ENCODE assay signal across 8 cellular contexts in genomic region chr12:62793256-62794217, GRCh38.
A peak's percentile ranks its signal among the peaks of the same experiment; 100 is the strongest.
DNase-seq lines count a peak whose midpoint lies in the region; ATAC-seq and TF ChIP-seq lines count a peak whose summit lies in the region.

No MANE protein-coding gene starts in this region.

- H3K36me3 Mint-ChIP-seq in activated naive CD8-positive, alpha-beta T cell treated with anti-CD3 and anti-CD28 coated beads, Interleukin-2, amount 50 U/mL, for 24 hours (ENCODE audit: low read depth) = no peaks in the 10 kb centered on the region
- H3K36me3 Mint-ChIP-seq in progenitor cell of endocrine pancreas (ENCODE audit: insufficient read depth) = peaks cover 2% of the 10 kb centered on the region

- no peaks in the 10 kb centered on the region for H3K9me3 Mint-ChIP-seq in activated naive CD8-positive, alpha-beta T cell treated with anti-CD3 and anti-CD28 coated beads, Interleukin-2, amount 50 U/mL, for 24 hours
- H3K9me3 Mint-ChIP-seq in progenitor cell of endocrine pancreas (ENCODE audit: low read depth) = no peaks in the 10 kb centered on the region

- DNase-seq in DMS 273 treated with DMSO at 0.1 percent for 48 hours (lab: John Stamatoyannopoulos, UW) (peak; percentile 75), NCI-H1092 (lab: John Stamatoyannopoulos, UW) (peak; percentile 37), SKM-1 (lab: John Stamatoyannopoulos, UW; ENCODE audit: unreplicated experiment) (peak; percentile 5), cardiac muscle cell (ENCODE audit: low read depth in 1 of 2, low spot score in 1 of 2) (peak; percentile 77 to 94), progenitor cell of endocrine pancreas (ENCODE audit: low spot score, unreplicated experiment) (peak; percentile 66), vagina (ENCODE audit: extremely low spot score in 2 of 2) (no peak)
- DNase-seq in activated naive CD8-positive, alpha-beta T cell treated with anti-CD3 and anti-CD28 coated beads, Interleukin-2, amount 50 U/mL, for 24 hours = peak; percentile 78

- H3K4me3 ChIP-seq in cardiac muscle cell (no peak overlapping the region), vagina (no peak overlapping the region)

- TF ChIP-seq POLR2A in vagina (IDR thresholded peaks at IDR 0.05) = no peak

- no peak overlapping the region for H3K4me3 Mint-ChIP-seq in activated naive CD8-positive, alpha-beta T cell treated with anti-CD3 and anti-CD28 coated beads, Interleukin-2, amount 50 U/mL, for 24 hours
- H3K4me3 Mint-ChIP-seq in progenitor cell of endocrine pancreas (ENCODE audit: low read depth) = no peak overlapping the region

- H3K27me3 Mint-ChIP-seq in activated naive CD8-positive, alpha-beta T cell treated with anti-CD3 and anti-CD28 coated beads, Interleukin-2, amount 50 U/mL, for 24 hours = peaks cover 4% of the 10 kb centered on the region
- peaks cover 8% of the 10 kb centered on the region for H3K27me3 Mint-ChIP-seq in progenitor cell of endocrine pancreas

- H3K27me3 ChIP-seq in cardiac muscle cell = no peaks in the 10 kb centered on the region
- H3K27me3 ChIP-seq in vagina = no peaks in the 10 kb centered on the region

- H3K36me3 ChIP-seq in cardiac muscle cell (no peaks in the 10 kb centered on the region), vagina (no peaks in the 10 kb centered on the region)

- H3K27ac ChIP-seq in cardiac muscle cell (no peak overlapping the region), vagina (no peak overlapping the region)

- H3K4me1 ChIP-seq in cardiac muscle cell (ENCODE audit: low read depth) (peaks cover 9% of the 10 kb centered on the region), vagina (no peaks in the 10 kb centered on the region)

- intact Hi-C loops in vagina (cut with DNase I) = loop anchor here (5.0 to 10.0 kb wide), 3 partner anchors 191 to 359 kb away; no protein-coding TSS in a partner anchor

- peak; percentile 67 for ATAC-seq in GM21737 (IDR thresholded peaks at IDR 0.05; ENCODE audit: unreplicated experiment)
- no peak for ATAC-seq in activated naive CD8-positive, alpha-beta T cell treated with anti-CD3 and anti-CD28 coated beads, Interleukin-2, amount 50 U/mL, for 24 hours

- peak; percentile 94 for TF ChIP-seq CTCF in cardiac muscle cell (IDR thresholded peaks at IDR 0.05; ENCODE audit: low read depth, low read length)
- peak; percentile 96 for TF ChIP-seq CTCF in progenitor cell of endocrine pancreas (IDR thresholded peaks at IDR 0.05; ENCODE audit: unreplicated experiment)
- peak; percentile 83 to 93 (median 91) for TF ChIP-seq CTCF in vagina (IDR thresholded peaks at IDR 0.05)

- H3K4me1 Mint-ChIP-seq in activated naive CD8-positive, alpha-beta T cell treated with anti-CD3 and anti-CD28 coated beads, Interleukin-2, amount 50 U/mL, for 24 hours = no peaks in the 10 kb centered on the region
- H3K4me1 Mint-ChIP-seq in progenitor cell of endocrine pancreas (ENCODE audit: low read depth) = peaks cover 24% of the 10 kb centered on the region

- no peaks in the 10 kb centered on the region for H3K9me3 ChIP-seq in cardiac muscle cell (ENCODE audit: low read depth)
- no peaks in the 10 kb centered on the region for H3K9me3 ChIP-seq in vagina

- H3K27ac Mint-ChIP-seq in activated naive CD8-positive, alpha-beta T cell treated with anti-CD3 and anti-CD28 coated beads, Interleukin-2, amount 50 U/mL, for 24 hours = no peak overlapping the region
- H3K27ac Mint-ChIP-seq in progenitor cell of endocrine pancreas = peak overlapping the region; percentile 76

Comparison
In these comparisons a context has a peak if more than half of its experiments do, and no peak if none do; other contexts are left out.
1. DNase-seq: peak in DMS 273 treated with DMSO at 0.1 percent for 48 hours (single experiment), NCI-H1092 (single experiment), SKM-1 (single experiment), activated naive CD8-positive, alpha-beta T cell treated with anti-CD3 and anti-CD28 coated beads, Interleukin-2, amount 50 U/mL, for 24 hours (single experiment), cardiac muscle cell (2 of 2) and progenitor cell of endocrine pancreas (single experiment); none in vagina (0 of 2).
2. Peak in every context shown above with its lines, with median percentiles within 50 percentile points of each other: CTCF ChIP-seq.